Comparison of ENCODE assay signal across 1 cellular context in genomic region chr2:54589038-54589339, GRCh38.
TF ChIP-seq lines count a peak whose summit lies in the region.

No MANE protein-coding gene starts in this region.

TF ChIP-seq in A549, 52 proteins besides CTCF, POLR2A, EP300 and RAD21 (continued from another document):
- TF ChIP-seq MAX (IDR thresholded peaks at IDR 0.05) (no peak), HOXA7 (CRISPR knock-in tag; IDR thresholded peaks at IDR 0.05) (no peak)
